Comparison of ENCODE assay signal across 8 cellular contexts in genomic region chr22:12579655-12580054, GRCh38.
A peak's percentile ranks its signal among the peaks of the same experiment; 100 is the strongest.
DNase-seq lines count a peak whose midpoint lies in the region; ATAC-seq and TF ChIP-seq lines count a peak whose summit lies in the region.
"Not testable (repeated sequence)": the region's sequence is repeated elsewhere in the genome, so short reads cannot be mapped to it uniquely, and the experiment has no call there.

No MANE protein-coding gene starts in this region.

- H3F3A ChIP-seq in OCI-LY1 (ENCODE audit: insufficient read depth, low read length) = not testable (repeated sequence)

- not testable (repeated sequence) for H3K27me3 ChIP-seq in KMS-11 (ENCODE audit: insufficient read depth, low read depth); OCI-LY1 (ENCODE audit: insufficient read depth, low read length); RWPE2 (ENCODE audit: insufficient read depth, poor library complexity, severe bottlenecking); heart right ventricle

- not testable (repeated sequence) for H3K9me3 ChIP-seq in OCI-LY1 (ENCODE audit: low read length); RWPE2 (ENCODE audit: severe bottlenecking)
- peaks cover 0 to 12% (median 0%) of the 10 kb centered on the region in 11 donors for H3K9me3 ChIP-seq in heart right ventricle

- not testable (repeated sequence) for H3K9me3 Mint-ChIP-seq in type B pancreatic cell

- H3K27ac Mint-ChIP-seq in type B pancreatic cell = not testable (repeated sequence)

- intact Hi-C loops in heart right ventricle (cut with DNase I) = not testable (repeated sequence)

- H3K36me3 ChIP-seq in KMS-11 (ENCODE audit: insufficient read depth); OCI-LY1 (ENCODE audit: insufficient read depth, low read length); RWPE2 (ENCODE audit: low read depth); heart right ventricle: not testable (repeated sequence)

- H3K4me1 Mint-ChIP-seq in type B pancreatic cell (ENCODE audit: unreplicated experiment) = not testable (repeated sequence)

- not testable (repeated sequence) for H3K4me3 Mint-ChIP-seq in type B pancreatic cell

- H3K27ac ChIP-seq in C4-2B; KMS-11; OCI-LY1 (ENCODE audit: low read depth, low read length, poor library complexity, severe bottlenecking); RWPE2 (ENCODE audit: poor library complexity, severe bottlenecking); heart right ventricle: not testable (repeated sequence)

- H3K27me3 Mint-ChIP-seq in type B pancreatic cell = not testable (repeated sequence)

- H3K4me3 ChIP-seq in KMS-11 (IDR thresholded peaks at IDR 0.05; ENCODE audit: insufficient read depth, low read depth, low read length); OCI-LY1 (ENCODE audit: low read depth, low read length, poor library complexity, severe bottlenecking); RWPE2 (ENCODE audit: severe bottlenecking); cardiac fibroblast (replicated peaks in 1 of 2; ENCODE audit: low read depth in 2 of 2, low read length in 2 of 2); heart right ventricle: not testable (repeated sequence)

- not testable (repeated sequence) for H3K4me1 ChIP-seq in KMS-11 (ENCODE audit: low read depth, poor library complexity, severe bottlenecking); OCI-LY1 (ENCODE audit: insufficient read depth, low read length, severe bottlenecking); RWPE2 (ENCODE audit: insufficient read depth, poor library complexity, severe bottlenecking); heart right ventricle

- not testable (repeated sequence) for H3K36me3 Mint-ChIP-seq in type B pancreatic cell

- H3K9me2 ChIP-seq in OCI-LY1 (ENCODE audit: low read depth, low read length) = not testable (repeated sequence)

- not testable (repeated sequence) for H2AFZ ChIP-seq in KMS-11 (ENCODE audit: low read depth); OCI-LY1 (ENCODE audit: low read length)

- DNase-seq in RWPE2 (ENCODE audit: low spot score); cardiac fibroblast (ENCODE audit: low read depth in 2 of 2); heart right ventricle; type B pancreatic cell (ENCODE audit: extremely low spot score, unreplicated experiment): not testable (repeated sequence)

- H4K20me1 ChIP-seq in KMS-11 (ENCODE audit: insufficient read depth); OCI-LY1 (ENCODE audit: insufficient read depth, low read length): not testable (repeated sequence)

- WGBS in heart right ventricle, 2 donors = 6 to 10% methylated on average over 2 of the region's 3 CpGs

- not testable (repeated sequence) for H3K9ac ChIP-seq in KMS-11; OCI-LY1 (ENCODE audit: low read length)

- not testable (repeated sequence) for H3K79me2 ChIP-seq in KMS-11 (ENCODE audit: insufficient read depth, low read depth); OCI-LY1 (ENCODE audit: insufficient read depth, low read length)

- ATAC-seq in RWPE2 (ENCODE audit: low read depth); heart right ventricle: not testable (repeated sequence)

- not testable (repeated sequence) for H3K4me2 ChIP-seq in KMS-11; OCI-LY1 (ENCODE audit: low read length)

- TF ChIP-seq CTCF in C4-2B (conservative IDR thresholded peaks at IDR 0.05) (peak; percentile 58), GM12872 (IDR thresholded peaks at IDR 0.05; ENCODE audit: insufficient read depth, low read depth, low read length) (0 out of 3 replicates have a peak, but pooled peaks have one; percentile 10), KMS-11 (conservative IDR thresholded peaks at IDR 0.05; ENCODE audit: low read depth, low read length) (0 out of 2 replicates have a peak, but pooled peaks have one; percentile 13), OCI-LY1 (IDR thresholded peaks at IDR 0.05; ENCODE audit: low read length) (peak; percentile 17; the same call in 1 of the 2 replicates), RWPE2 (IDR thresholded peaks at IDR 0.05; ENCODE audit: poor library complexity, severe bottlenecking) (peak; percentile 16), cardiac fibroblast (IDR thresholded peaks at IDR 0.05; ENCODE audit: low read depth, low read length) (peak; percentile 14), heart right ventricle (IDR thresholded peaks at IDR 0.05) (peak in 6 of 9 donors; percentile 8 to 26 (median 18)), type B pancreatic cell (conservative IDR thresholded peaks at IDR 0.05) (peak; percentile 37)
